Comparison of ENCODE assay signal across 22 cellular contexts in genomic region chr5:146718628-146719027, GRCh38.
"Had no signal": no experiment of that assay in that cellular context is flagged by ENCODE, and none has a peak within 500 bp of the region (broad histone marks: within the 10 kb centered on the region; RNA-seq: fewer than 3 reads in every experiment).

No MANE protein-coding gene starts in this region.

- H3K9me3 Mint-ChIP-seq: activated B cell treated with CpG ODN at 0.5 μM for 24 hours; activated CD4-positive, alpha-beta memory T cell treated with anti-CD3 and anti-CD28 coated beads for 36 hours; activated T-helper 1 cell treated with anti-CD3 and anti-CD28 coated beads, Interleukin-12 subunit alpha, Interleukin-12 subunit beta, Interleukin-2, Interleukin-4 antibody, amounts not matched to agents 30 ng/mL and 10 ng/mL and 1 ng/mL, durations not matched to agents 14 hours and 24 hours and 36 hours had no signal

- H3K4me3 Mint-ChIP-seq: activated B cell treated with CpG ODN at 0.5 μM for 24 hours; activated CD4-positive, alpha-beta memory T cell treated with anti-CD3 and anti-CD28 coated beads for 36 hours; activated T-helper 1 cell treated with anti-CD3 and anti-CD28 coated beads, Interleukin-12 subunit alpha, Interleukin-12 subunit beta, Interleukin-2, Interleukin-4 antibody, amounts not matched to agents 30 ng/mL and 10 ng/mL and 1 ng/mL, durations not matched to agents 14 hours and 24 hours and 36 hours had no signal

- FAIRE-seq: astrocyte, urothelium cell line had no signal

- H3K27me3 ChIP-seq: adrenal gland, cardiac muscle cell, gastroesophageal sphincter, heart left ventricle, ovary, right lobe of liver, tibial artery had no signal

- H3K27ac ChIP-seq: adrenal gland, cardiac muscle cell, epithelial cell of prostate, gastroesophageal sphincter, heart left ventricle, left ventricle myocardium inferior, ovary, right lobe of liver, tibial artery had no signal

- DNase-seq: activated B cell treated with CpG ODN at 0.5 μM for 24 hours; activated CD4-positive, alpha-beta memory T cell treated with anti-CD3 and anti-CD28 coated beads for 36 hours; activated CD4-positive, alpha-beta T cell treated with anti-CD3 and anti-CD28 coated beads for 4 hours; activated gamma-delta T cell treated with Interleukin-2 at 50 U/mL for 16 hours; activated T-cell treated with anti-CD3 and anti-CD28 coated beads for 4 hours; adrenal gland; heart left ventricle; left ventricle myocardium inferior; mammary epithelial cell; midbrain; ovary; right lobe of liver; stimulated activated CD4-positive, alpha-beta T cell treated with anti-CD3 and anti-CD28 coated beads, Interleukin-4, amount 100 ng/mL, for 1 hour; tibial artery had no signal

- H3K36me3 ChIP-seq: adrenal gland, cardiac muscle cell, gastroesophageal sphincter, heart left ventricle, left ventricle myocardium inferior, ovary, right lobe of liver, tibial artery had no signal

- ATAC-seq: activated naive CD4-positive, alpha-beta T cell treated with anti-CD3 and anti-CD28 coated beads, Interleukin-2, amount 50 U/mL, for 72 hours; gastroesophageal sphincter; heart left ventricle; right lobe of liver had no signal

- H3K27ac Mint-ChIP-seq: activated B cell treated with CpG ODN at 0.5 μM for 24 hours; activated CD4-positive, alpha-beta memory T cell treated with anti-CD3 and anti-CD28 coated beads for 36 hours; activated naive CD4-positive, alpha-beta T cell treated with anti-CD3 and anti-CD28 coated beads, Interleukin-2, amount 50 U/mL, for 72 hours; activated T-helper 1 cell treated with anti-CD3 and anti-CD28 coated beads, Interleukin-12 subunit alpha, Interleukin-12 subunit beta, Interleukin-2, Interleukin-4 antibody, amounts not matched to agents 30 ng/mL and 10 ng/mL and 1 ng/mL, durations not matched to agents 14 hours and 24 hours and 36 hours had no signal

- H3K4me3 ChIP-seq: adrenal gland, cardiac muscle cell, gastroesophageal sphincter, heart left ventricle, left ventricle myocardium inferior, ovary, right lobe of liver, smooth muscle cell, tibial artery had no signal

- H3K9me3 ChIP-seq: adrenal gland, gastroesophageal sphincter, heart left ventricle, left ventricle myocardium inferior, ovary, right lobe of liver, tibial artery had no signal

- H3K4me1 ChIP-seq: gastroesophageal sphincter, heart left ventricle, left ventricle myocardium inferior, right lobe of liver had no signal

- H3K27me3 Mint-ChIP-seq: activated B cell treated with CpG ODN at 0.5 μM for 24 hours had no signal

- H3K4me2 ChIP-seq: smooth muscle cell had no signal

- H3K4me1 Mint-ChIP-seq: activated B cell treated with CpG ODN at 0.5 μM for 24 hours had no signal

- H3K36me3 Mint-ChIP-seq: activated CD4-positive, alpha-beta memory T cell treated with anti-CD3 and anti-CD28 coated beads for 36 hours; activated naive CD4-positive, alpha-beta T cell treated with anti-CD3 and anti-CD28 coated beads, Interleukin-2, amount 50 U/mL, for 72 hours had no signal
